ENCODE assay signal across 8 cellular contexts in genomic region chr15:72199721-72200212, GRCh38. TPM values are rescaled to one million over a fixed set of nuclear protein-coding genes. Genes with fewer than 3 reads are reported as not detected.
DNase-seq lines count a peak whose midpoint lies in the region; ATAC-seq and TF ChIP-seq lines count a peak whose summit lies in the region.

No MANE protein-coding gene starts in this region.

- H3K9ac ChIP-seq in OCI-LY3 (ENCODE audit: low read length): no peak overlapping the region

- H3K4me2 ChIP-seq in OCI-LY3 (ENCODE audit: low read length): no peak overlapping the region

- peaks cover 0 to 24% of the 10 kb centered on the region in 2 donors for H3K36me3 Mint-ChIP-seq in naive B cell
- peaks cover 60% of the 10 kb centered on the region for H3K36me3 Mint-ChIP-seq in stimulated activated memory B cell treated with anti-CD40 and anti-IgM and Interleukin-4, amounts not matched to agents 10 μg/mL and 1 μg/mL and 100 μg/mL, for 72 hours

- no peaks in the 10 kb centered on the region for H3K9me3 ChIP-seq in OCI-LY3 (ENCODE audit: insufficient read depth, low read length)

- H3K27me3 Mint-ChIP-seq in naive B cell: peaks cover 6 to 29% (median 22%) of the 10 kb centered on the region in 3 donors
- H3K27me3 Mint-ChIP-seq in stimulated activated memory B cell treated with anti-CD40 and anti-IgM and Interleukin-4, amounts not matched to agents 10 μg/mL and 1 μg/mL and 100 μg/mL, for 72 hours: peaks cover 24% of the 10 kb centered on the region

- peak; percentile 91 for TF ChIP-seq CTCF in OCI-LY3 (IDR thresholded peaks at IDR 0.05; ENCODE audit: low read depth, low read length)

- 0 out of 2 replicates have a peak overlapping the region, but pooled peaks have one; percentile 8 for H3K27ac ChIP-seq in OCI-LY3 (ENCODE audit: low read length)

- H3K4me1 Mint-ChIP-seq in naive B cell: peaks cover 0 to 18% (median 7%) of the 10 kb centered on the region in 3 donors
- peaks cover 61% of the 10 kb centered on the region for H3K4me1 Mint-ChIP-seq in stimulated activated memory B cell treated with anti-CD40 and anti-IgM and Interleukin-4, amounts not matched to agents 10 μg/mL and 1 μg/mL and 100 μg/mL, for 72 hours

- peak overlapping the region in 3 of 6 donors; percentile 34 to 79 (median 76) for H3K27ac Mint-ChIP-seq in naive B cell
- peak overlapping the region; percentile 72 for H3K27ac Mint-ChIP-seq in stimulated activated memory B cell treated with anti-CD40 and anti-IgM and Interleukin-4, amounts not matched to agents 10 μg/mL and 1 μg/mL and 100 μg/mL, for 72 hours

- ATAC-seq in HG03354 (IDR thresholded peaks at IDR 0.05; ENCODE audit: poor library complexity, severe bottlenecking, unreplicated experiment) (peak; percentile 51), naive B cell (ENCODE audit: low read depth in 2 of 2) (peak; percentile 78 to 80), HG03460 (IDR thresholded peaks at IDR 0.05; ENCODE audit: unreplicated experiment) (no peak)
- ATAC-seq in stimulated activated memory B cell treated with anti-CD40 and anti-IgM and Interleukin-4, amounts not matched to agents 10 μg/mL and 1 μg/mL and 100 μg/mL, for 72 hours: peak; percentile 64

- H4K20me1 ChIP-seq in OCI-LY3 (ENCODE audit: insufficient read depth, low read length): peaks cover 76% of the 10 kb centered on the region

- no peak overlapping the region for H2AFZ ChIP-seq in OCI-LY3 (ENCODE audit: low read depth, low read length)

- H3K4me3 ChIP-seq in OCI-LY3 (ENCODE audit: low read length): no peak overlapping the region

- no peak for TF ChIP-seq POLR2A in erythroblast (IDR thresholded peaks at IDR 0.05; ENCODE audit: low read length)

- H3K27me3 ChIP-seq in OCI-LY3 (ENCODE audit: low read depth, low read length): no peaks in the 10 kb centered on the region

- DNase-seq in ELR (ENCODE audit: low read depth) (peak; percentile 77), activated T-cell treated with anti-CD3 and anti-CD28 coated beads for 24 hours (ENCODE audit: low read depth) (peak; percentile 63), erythroblast (lab: John Stamatoyannopoulos, UW) (peak; percentile 71 to 80), naive B cell (peak; percentile 69)

- peaks cover 13% of the 10 kb centered on the region for H3K4me1 ChIP-seq in OCI-LY3 (ENCODE audit: low read length)

- H3K4me3 Mint-ChIP-seq in naive B cell: peak overlapping the region in 1 of 8 donors; percentile 61
- H3K4me3 Mint-ChIP-seq in stimulated activated memory B cell treated with anti-CD40 and anti-IgM and Interleukin-4, amounts not matched to agents 10 μg/mL and 1 μg/mL and 100 μg/mL, for 72 hours: no peak overlapping the region

- peaks cover 14% of the 10 kb centered on the region for H3K79me2 ChIP-seq in OCI-LY3 (ENCODE audit: low read length)

- H3K9me3 Mint-ChIP-seq in naive B cell: no peaks in the 10 kb centered on the region
- no peaks in the 10 kb centered on the region for H3K9me3 Mint-ChIP-seq in stimulated activated memory B cell treated with anti-CD40 and anti-IgM and Interleukin-4, amounts not matched to agents 10 μg/mL and 1 μg/mL and 100 μg/mL, for 72 hours

- peaks cover 67% of the 10 kb centered on the region for H3K36me3 ChIP-seq in OCI-LY3 (replicated peaks; ENCODE audit: low read depth, low read length)

RNA-seq across cellular contexts. Expression of gene GRAMD2A, which starts 2.2 kb away (rescaled TPM):
- polyA plus RNA-seq in naive B cell (ENCODE audit: low read depth in 6 of 6): not detected

RNA-seq across cellular contexts. Expression of gene PKM, which starts 31.2 kb away (rescaled TPM):
- polyA plus RNA-seq in naive B cell (ENCODE audit: low read depth in 6 of 6): 100 to 1,000 TPM; 175 to 319 (median 227) TPM
